ENCODE assay signal across 8 cellular contexts in the genomic region with DNA sequence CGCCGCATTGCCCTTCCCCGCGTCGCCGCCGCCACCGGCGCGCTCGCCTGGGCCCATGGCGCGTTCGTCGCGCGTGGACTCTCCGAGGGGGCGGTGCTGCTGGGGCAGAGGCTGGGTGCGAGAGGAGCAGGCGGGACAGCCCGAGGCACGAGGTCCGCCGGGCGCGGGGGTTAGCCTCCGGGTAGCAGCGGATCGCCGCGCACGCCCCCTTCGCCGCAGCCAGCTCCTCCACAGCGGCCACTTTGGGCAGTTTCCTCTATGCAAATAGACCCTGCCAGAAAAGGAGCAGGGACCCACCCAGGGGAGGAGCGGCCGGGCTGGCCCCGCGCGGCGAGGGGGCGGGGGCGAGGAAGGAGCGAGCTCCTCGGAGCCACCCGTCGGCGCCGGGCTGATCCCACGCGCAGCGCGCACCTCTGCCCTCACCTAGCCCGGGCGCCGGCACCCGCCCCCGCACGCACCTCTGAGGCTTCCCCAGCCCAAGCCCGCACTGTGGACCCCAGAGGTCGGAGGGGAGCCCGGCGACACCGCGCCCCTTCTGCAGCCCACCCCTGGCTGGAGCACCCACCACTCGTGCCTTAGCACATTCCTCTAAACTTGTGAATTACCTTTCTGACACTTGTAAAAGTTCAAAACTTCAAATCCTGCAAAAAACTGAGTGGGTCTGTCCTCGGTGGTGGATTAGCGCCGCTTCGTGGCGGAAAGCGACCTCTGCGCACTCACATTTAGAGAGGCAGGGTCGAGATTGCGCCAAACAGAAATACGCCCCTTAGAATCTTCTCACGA. TPM values are rescaled to one million over a fixed set of nuclear protein-coding genes. Genes with fewer than 3 reads are reported as not detected.
DNase-seq lines count a peak whose midpoint lies in the region; ATAC-seq, FAIRE-seq and TF ChIP-seq lines count a peak whose summit lies in the region.

A gene (minus strand): TSS at position 253 of the 783 bp plus-strand sequence.

- H3K27me3 ChIP-seq in neuronal stem cell (ENCODE audit: control insufficient read depth in 3 of 3, insufficient read depth in 3 of 3, low read depth in 1 of 3, low read length in 3 of 3), result peaks cover 0 to 25% (median 8%) of the 10 kb centered on the region in 3 experiments

- DNase-seq in NCI-H82 treated with DMSO at 0.1 percent for 48 hours (lab: John Stamatoyannopoulos, UW; ENCODE audit: unreplicated experiment), result peak; percentile 46
- DNase-seq in activated naive CD4-positive, alpha-beta T cell treated with Interleukin-2 at 50 U/mL for 16 hours, result peak; percentile 22
- peak; percentile 16 for DNase-seq in globus pallidus (ENCODE audit: low spot score)
- DNase-seq in neuronal stem cell (ENCODE audit: low spot score), result peak; percentile 62
- no peak for DNase-seq in GM12892 (ENCODE audit: insufficient read length)

- H4K91ac ChIP-seq in neuronal stem cell (ENCODE audit: low read depth, low read length, poor library complexity), result no peak within 1 kb of the TSS

- H3K27ac ChIP-seq in 22Rv1 (no peak within 1 kb of the TSS), neuronal stem cell (replicated peaks; ENCODE audit: low read length) (no peak within 1 kb of the TSS)

- no peak within 1 kb of the TSS for H2BK15ac ChIP-seq in neuronal stem cell (ENCODE audit: low read length)

- H2AFZ ChIP-seq in neuronal stem cell (ENCODE audit: low read length), result peak within 1 kb of the TSS; percentile 97

- H2AK5ac ChIP-seq in neuronal stem cell (ENCODE audit: low read depth, low read length), result no peak within 1 kb of the TSS

- H3K14ac ChIP-seq in neuronal stem cell (ENCODE audit: low read length), result no peak within 1 kb of the TSS

- H3K36me3 ChIP-seq in neuronal stem cell (replicated peaks in 1 of 2; ENCODE audit: control insufficient read depth in 2 of 2, insufficient read depth in 2 of 2, low read length in 2 of 2), result no peaks in the 10 kb centered on the region

- H3K9me3 ChIP-seq in neuronal stem cell (replicated peaks in 1 of 2; ENCODE audit: control insufficient read depth in 2 of 2, insufficient read depth in 1 of 2, low read depth in 1 of 2, low read length in 2 of 2), result peaks cover 2 to 9% of the 10 kb centered on the region in 2 donors

- H4K8ac ChIP-seq in neuronal stem cell (ENCODE audit: low read depth, low read length), result no peak within 1 kb of the TSS

- peak; percentile 86 for TF ChIP-seq CTCF in 22Rv1 (IDR thresholded peaks at IDR 0.05)

- H3K9ac ChIP-seq in neuronal stem cell (ENCODE audit: low read depth, low read length, poor library complexity), result peak within 1 kb of the TSS; percentile 85

- H3K4me3 ChIP-seq in neuronal stem cell (ENCODE audit: low read length in 2 of 2), result peak within 1 kb of the TSS; percentile 65 to 78

- peaks cover 2% of the 10 kb centered on the region for H3K79me1 ChIP-seq in neuronal stem cell (ENCODE audit: low read depth, low read length)

- peaks cover 6 to 18% of the 10 kb centered on the region in 2 donors for H3K4me1 ChIP-seq in neuronal stem cell (ENCODE audit: control insufficient read depth in 2 of 2, insufficient read depth in 1 of 2, low read depth in 1 of 2, low read length in 2 of 2)

- no peak for TF ChIP-seq POLR2A in GM12892 (IDR thresholded peaks at IDR 0.05; ENCODE audit: low read depth, low read length)

- no peak for FAIRE-seq in GM12892 (lab: Jason Lieb, UNC)

- peak within 1 kb of the TSS; percentile 8 for H3K4ac ChIP-seq in neuronal stem cell (ENCODE audit: low read length)

- no peak within 1 kb of the TSS for H2BK12ac ChIP-seq in neuronal stem cell (ENCODE audit: low read length)

- peak within 1 kb of the TSS; percentile 91 for H3K4me2 ChIP-seq in neuronal stem cell (ENCODE audit: insufficient read depth, low read length, poor library complexity, severe bottlenecking)

- H3K23ac ChIP-seq in neuronal stem cell (ENCODE audit: low read depth, low read length, poor library complexity), result peak within 1 kb of the TSS; percentile 96

- H3K18ac ChIP-seq in neuronal stem cell (ENCODE audit: low read length), result peak within 1 kb of the TSS; percentile 92

- WGBS in neuronal stem cell (ENCODE audit: extremely low coverage in 2 of 2, insufficient read length in 2 of 2, insufficient replicate concordance in 1 of 2), 2 donors, result no CpG with 5 or more reads among the region's 78 CpGs

- H2BK120ac ChIP-seq in neuronal stem cell (ENCODE audit: low read depth, low read length), result no peak within 1 kb of the TSS

- ATAC-seq in GM19395 (IDR thresholded peaks at IDR 0.05; ENCODE audit: unreplicated experiment), result peak; percentile 52
- ATAC-seq in GM21529 (IDR thresholded peaks at IDR 0.05; ENCODE audit: unreplicated experiment), result no peak

- peak within 1 kb of the TSS; percentile 15 for H2BK5ac ChIP-seq in neuronal stem cell (ENCODE audit: low read length)

RNA-seq across cellular contexts. Expression of the gene that starts here (rescaled TPM):
- polyA plus RNA-seq in neuronal stem cell (2013, experiment 1 of 2), result 0.82 TPM
- polyA plus RNA-seq in neuronal stem cell (2013, experiment 2 of 2), result 1.0 TPM
- polyA plus RNA-seq in GM12892 (2012; ENCODE audit: missing spikeins), result not detected
